ENCODE assay signal across 8 cellular contexts in genomic region chr12:69254046-69254445, GRCh38. TPM values are rescaled to one million over a fixed set of nuclear protein-coding genes. Genes with fewer than 3 reads are reported as not detected.
DNase-seq lines count a peak whose midpoint lies in the region; ATAC-seq and TF ChIP-seq lines count a peak whose summit lies in the region.

No MANE protein-coding gene starts in this region.

- H3K27ac ChIP-seq in CD8-positive, alpha-beta memory T cell (ENCODE audit: low read depth, low read length): no peak overlapping the region
- no peak overlapping the region for H3K27ac ChIP-seq in endodermal cell (ENCODE audit: low read depth, low read length)

- no peaks in the 10 kb centered on the region for H3K27me3 ChIP-seq in CD8-positive, alpha-beta memory T cell (ENCODE audit: insufficient read depth, low read length, poor library complexity, severe bottlenecking)
- H3K27me3 ChIP-seq in endodermal cell (ENCODE audit: control insufficient read depth, insufficient read depth, low read length, poor library complexity, severe bottlenecking): no peaks in the 10 kb centered on the region

- no peaks in the 10 kb centered on the region for H3K9me3 Mint-ChIP-seq in CD8-positive, alpha-beta memory T cell
- H3K9me3 Mint-ChIP-seq in endodermal cell: peaks cover 2% of the 10 kb centered on the region
- H3K9me3 Mint-ChIP-seq in naive thymus-derived CD8-positive, alpha-beta T cell: no peaks in the 10 kb centered on the region

- no peak overlapping the region for H3K9ac ChIP-seq in endodermal cell (ENCODE audit: extremely low read depth, low read length, poor library complexity, severe bottlenecking)

- H3K4me3 ChIP-seq in CD8-positive, alpha-beta memory T cell (ENCODE audit: low read length): no peak overlapping the region
- no peak overlapping the region for H3K4me3 ChIP-seq in endodermal cell (ENCODE audit: low read length)

- peak overlapping the region; percentile 35 to 94 (median 76) for H3K27ac Mint-ChIP-seq in CD8-positive, alpha-beta memory T cell
- H3K27ac Mint-ChIP-seq in endodermal cell: peak overlapping the region; percentile 67
- peak overlapping the region; percentile 15 to 89 (median 65) for H3K27ac Mint-ChIP-seq in naive thymus-derived CD8-positive, alpha-beta T cell

- H3K36me3 Mint-ChIP-seq in CD8-positive, alpha-beta memory T cell: peaks cover 5 to 51% (median 15%) of the 10 kb centered on the region in 3 donors
- peaks cover 53% of the 10 kb centered on the region for H3K36me3 Mint-ChIP-seq in endodermal cell (ENCODE audit: low read depth)
- H3K36me3 Mint-ChIP-seq in naive thymus-derived CD8-positive, alpha-beta T cell: peaks cover 8 to 61% (median 13%) of the 10 kb centered on the region in 3 donors

- no peaks in the 10 kb centered on the region for H3K9me3 ChIP-seq in CD8-positive, alpha-beta memory T cell (ENCODE audit: low read length)
- no peaks in the 10 kb centered on the region for H3K9me3 ChIP-seq in endodermal cell (ENCODE audit: control insufficient read depth, low read length)

- peaks cover 39 to 53% (median 52%) of the 10 kb centered on the region in 3 donors for H3K4me1 Mint-ChIP-seq in CD8-positive, alpha-beta memory T cell
- peaks cover 11% of the 10 kb centered on the region for H3K4me1 Mint-ChIP-seq in endodermal cell
- peaks cover 19 to 47% (median 41%) of the 10 kb centered on the region in 4 donors for H3K4me1 Mint-ChIP-seq in naive thymus-derived CD8-positive, alpha-beta T cell

- H3K4me1 ChIP-seq in CD8-positive, alpha-beta memory T cell (ENCODE audit: insufficient read depth, low read length): peaks cover 14% of the 10 kb centered on the region
- H3K4me1 ChIP-seq in endodermal cell (ENCODE audit: control insufficient read depth, insufficient read depth, low read length): no peaks in the 10 kb centered on the region

- no peak overlapping the region for H3K4me3 Mint-ChIP-seq in CD8-positive, alpha-beta memory T cell
- no peak overlapping the region for H3K4me3 Mint-ChIP-seq in endodermal cell
- H3K4me3 Mint-ChIP-seq in naive thymus-derived CD8-positive, alpha-beta T cell: no peak overlapping the region

- H3K27me3 Mint-ChIP-seq in CD8-positive, alpha-beta memory T cell: no peaks in the 10 kb centered on the region
- no peaks in the 10 kb centered on the region for H3K27me3 Mint-ChIP-seq in endodermal cell (ENCODE audit: insufficient read depth)
- H3K27me3 Mint-ChIP-seq in naive thymus-derived CD8-positive, alpha-beta T cell: no peaks in the 10 kb centered on the region

- peak in 2 of 5 donors; percentile 61 to 66 for DNase-seq in CD8-positive, alpha-beta memory T cell
- peak; percentile 65 for DNase-seq in RKO (ENCODE audit: low spot score)
- DNase-seq in endodermal cell: no peak
- DNase-seq in naive thymus-derived CD8-positive, alpha-beta T cell: peak in 4 of 10 donors; percentile 22 to 74 (median 69)
- DNase-seq in DMS153 treated with DMSO at 0.1 percent for 48 hours (lab: John Stamatoyannopoulos, UW; ENCODE audit: unreplicated experiment): no peak

- POLR2A ChIA-PET in CD8-positive, alpha-beta memory T cell (lab: Charles Lee): interaction anchor here (1.0 kb wide), 1 partner anchor 8 kb away, joined by 3 read pairs; no protein-coding TSS in a partner anchor
- POLR2A ChIA-PET in naive thymus-derived CD8-positive, alpha-beta T cell (lab: Charles Lee): interaction anchor here (1.4 kb wide), 1 partner anchor 97 kb away, joined by 5 read pairs; no protein-coding TSS in a partner anchor

- peak; percentile 92 for TF ChIP-seq CTCF in endodermal cell (conservative IDR thresholded peaks at IDR 0.05)

- peaks cover 30% of the 10 kb centered on the region for H3K36me3 ChIP-seq in CD8-positive, alpha-beta memory T cell (ENCODE audit: insufficient read depth, low read length)
- peaks cover 87% of the 10 kb centered on the region for H3K36me3 ChIP-seq in endodermal cell (ENCODE audit: control insufficient read depth, insufficient read depth, low read length)

- CTCF ChIA-PET in CD8-positive, alpha-beta memory T cell (lab: Charles Lee): interaction anchor here (0.7 to 3.4 kb wide), 9 partner anchors 10 to 424 kb away, joined by 3 to 46 read pairs (median 4); no protein-coding TSS in a partner anchor

- ATAC-seq in GM18519 (IDR thresholded peaks at IDR 0.05; ENCODE audit: low FRiP score, unreplicated experiment): peak; percentile 48
- peak; percentile 66 for ATAC-seq in HG03432 (IDR thresholded peaks at IDR 0.05; ENCODE audit: unreplicated experiment)
- peak; percentile 83 to 85 for ATAC-seq in naive thymus-derived CD8-positive, alpha-beta T cell
- no peak for ATAC-seq in GM19397 (IDR thresholded peaks at IDR 0.05; ENCODE audit: unreplicated experiment)

RNA-seq across cellular contexts. Expression of gene CPSF6, which starts 14.7 kb away (rescaled TPM):
- total RNA-seq in CD8-positive, alpha-beta memory T cell: 100 to 1,000 TPM; 113 to 114 TPM
- polyA plus RNA-seq in CD8-positive, alpha-beta memory T cell: 52.5 TPM
- 100 to 1,000 TPM; 115 to 139 TPM for total RNA-seq in endodermal cell
- polyA plus RNA-seq in endodermal cell (2013, experiment 1 of 2): 107 TPM
- polyA plus RNA-seq in endodermal cell (2013, experiment 2 of 2): 91.5 TPM
- 100 to 1,000 TPM; 113 to 114 TPM for total RNA-seq in naive thymus-derived CD8-positive, alpha-beta T cell
- 10 to 100 TPM; 36.6 to 55.4 (median 46.0) TPM for polyA plus RNA-seq in naive thymus-derived CD8-positive, alpha-beta T cell
